In genomic region chr2:240600451-240600961, GRCh38 we compare ENCODE assay signal across 17 cellular contexts. TPM values are rescaled to one million over a fixed set of nuclear protein-coding genes. Genes with fewer than 3 reads are reported as not detected.
DNase-seq lines count a peak whose midpoint lies in the region; ATAC-seq and TF ChIP-seq lines count a peak whose summit lies in the region.
"Had no signal": no experiment of that assay in that cellular context is flagged by ENCODE, and none has a peak within 500 bp of the region (broad histone marks: within the 10 kb centered on the region; RNA-seq: fewer than 3 reads in every experiment).

No MANE protein-coding gene starts in this region.

- no peak for ATAC-seq in effector memory CD8-positive, alpha-beta T cell (replicated peaks)
- ATAC-seq: activated T-cell treated with anti-CD3 and anti-CD28 coated beads, Interleukin-2, amount 50 U/mL, for 72 hours; GM23338 had no signal

- no peaks in the 10 kb centered on the region for H3K9me3 Mint-ChIP-seq in activated naive CD4-positive, alpha-beta T cell treated with anti-CD3 and anti-CD28 coated beads, Interleukin-2, amount 10 ng/mL, durations not matched to agents 7 days and 5 days
- H3K9me3 Mint-ChIP-seq in effector memory CD8-positive, alpha-beta T cell, result no peaks in the 10 kb centered on the region
- no peaks in the 10 kb centered on the region for H3K9me3 Mint-ChIP-seq in activated CD4-positive, alpha-beta memory T cell treated with anti-CD3 and anti-CD28 coated beads, Interleukin-2, amount 10 ng/mL, durations not matched to agents 7 days and 5 days
- H3K9me3 Mint-ChIP-seq: activated T-cell treated with anti-CD3 and anti-CD28 coated beads, Interleukin-2, amount 50 U/mL, for 72 hours; GM23338; nephron had no signal

- no peak overlapping the region for H3K4me3 Mint-ChIP-seq in activated naive CD4-positive, alpha-beta T cell treated with anti-CD3 and anti-CD28 coated beads, Interleukin-2, amount 10 ng/mL, durations not matched to agents 7 days and 5 days
- no peak overlapping the region for H3K4me3 Mint-ChIP-seq in effector memory CD8-positive, alpha-beta T cell
- no peak overlapping the region for H3K4me3 Mint-ChIP-seq in activated CD4-positive, alpha-beta memory T cell treated with anti-CD3 and anti-CD28 coated beads, Interleukin-2, amount 10 ng/mL, durations not matched to agents 7 days and 5 days
- H3K4me3 Mint-ChIP-seq: activated T-cell treated with anti-CD3 and anti-CD28 coated beads, Interleukin-2, amount 50 U/mL, for 72 hours; GM23338; nephron had no signal

- CTCF ChIA-PET in activated naive CD4-positive, alpha-beta T cell treated with anti-CD3 and anti-CD28 coated beads, Interleukin-2, amount 10 ng/mL, durations not matched to agents 7 days and 5 days (lab: Charles Lee), result interaction anchor here (1.3 kb wide), 1 partner anchor 11 kb away, joined by 3 read pairs; no protein-coding TSS in a partner anchor
- CTCF ChIA-PET in activated CD4-positive, alpha-beta memory T cell treated with anti-CD3 and anti-CD28 coated beads, Interleukin-2, amount 10 ng/mL, durations not matched to agents 7 days and 5 days (lab: Charles Lee), result no interaction called here

- peaks cover 6% of the 10 kb centered on the region for H3K36me3 Mint-ChIP-seq in activated naive CD4-positive, alpha-beta T cell treated with anti-CD3 and anti-CD28 coated beads, Interleukin-2, amount 10 ng/mL, durations not matched to agents 7 days and 5 days
- peaks cover 10% of the 10 kb centered on the region for H3K36me3 Mint-ChIP-seq in effector memory CD8-positive, alpha-beta T cell (ENCODE audit: insufficient read depth)
- H3K36me3 Mint-ChIP-seq in activated CD4-positive, alpha-beta memory T cell treated with anti-CD3 and anti-CD28 coated beads, Interleukin-2, amount 10 ng/mL, durations not matched to agents 7 days and 5 days (ENCODE audit: low read depth), result peaks cover 5% of the 10 kb centered on the region

- peak overlapping the region in 4 of 8 donors; percentile 50 to 71 (median 69) for H3K27ac ChIP-seq in spleen
- H3K27ac ChIP-seq: vagina had no signal

- H3K9me3 ChIP-seq in spleen, result no peaks in the 10 kb centered on the region
- H3K9me3 ChIP-seq: vagina had no signal

- H3K4me1 ChIP-seq in spleen, result peaks cover 0 to 35% (median 10%) of the 10 kb centered on the region in 6 donors
- H3K4me1 ChIP-seq: vagina had no signal

- peak; percentile 17 for DNase-seq in activated naive CD4-positive, alpha-beta T cell treated with anti-CD3 and anti-CD28 coated beads, Interleukin-2, amount 10 ng/mL, durations not matched to agents 7 days and 5 days
- no peak for DNase-seq in activated naive CD4-positive, alpha-beta T cell treated with Interleukin-2 at 50 U/mL for 16 hours
- DNase-seq in effector memory CD8-positive, alpha-beta T cell, result no peak
- DNase-seq in spleen (peak; percentile 63), AG08396 (ENCODE audit: low spot score) (no peak)
- no peak for DNase-seq in activated CD4-positive, alpha-beta memory T cell treated with anti-CD3 and anti-CD28 coated beads, Interleukin-2, amount 10 ng/mL, durations not matched to agents 7 days and 5 days
- DNase-seq: activated CD4-positive, alpha-beta T cell treated with anti-CD3 and anti-CD28 coated beads, Interleukin-2, amount 50 U/mL, for 1 hour; activated T-cell treated with anti-CD3 and anti-CD28 coated beads, Interleukin-2, amount 50 U/mL, for 72 hours; erythroblast; foreskin melanocyte; KBM-7; midbrain; NCI-H1694 treated with DMSO at 0.1 percent for 48 hours; small intestine had no signal

- no peaks in the 10 kb centered on the region for H3K27me3 Mint-ChIP-seq in activated naive CD4-positive, alpha-beta T cell treated with anti-CD3 and anti-CD28 coated beads, Interleukin-2, amount 10 ng/mL, durations not matched to agents 7 days and 5 days
- H3K27me3 Mint-ChIP-seq in effector memory CD8-positive, alpha-beta T cell, result no peaks in the 10 kb centered on the region
- H3K27me3 Mint-ChIP-seq in activated CD4-positive, alpha-beta memory T cell treated with anti-CD3 and anti-CD28 coated beads, Interleukin-2, amount 10 ng/mL, durations not matched to agents 7 days and 5 days, result no peaks in the 10 kb centered on the region

- POLR2A ChIA-PET in activated CD4-positive, alpha-beta memory T cell treated with anti-CD3 and anti-CD28 coated beads, Interleukin-2, amount 10 ng/mL, durations not matched to agents 7 days and 5 days (lab: Charles Lee), result no interaction called here

- no peak overlapping the region for H3K27ac Mint-ChIP-seq in activated naive CD4-positive, alpha-beta T cell treated with anti-CD3 and anti-CD28 coated beads, Interleukin-2, amount 10 ng/mL, durations not matched to agents 7 days and 5 days
- peak overlapping the region; percentile 38 to 62 for H3K27ac Mint-ChIP-seq in effector memory CD8-positive, alpha-beta T cell
- H3K27ac Mint-ChIP-seq in activated CD4-positive, alpha-beta memory T cell treated with anti-CD3 and anti-CD28 coated beads, Interleukin-2, amount 10 ng/mL, durations not matched to agents 7 days and 5 days, result no peak overlapping the region
- H3K27ac Mint-ChIP-seq: activated T-cell treated with anti-CD3 and anti-CD28 coated beads, Interleukin-2, amount 50 U/mL, for 72 hours; GM23338; nephron had no signal

- no peaks in the 10 kb centered on the region for H3K27me3 ChIP-seq in spleen (replicated peaks in 1 of 7)
- H3K27me3 ChIP-seq: vagina had no signal

- WGBS in spleen, 5 donors, result 93 to 97% (median 94%) methylated on average over 11 to 16 of the region's 16 CpGs

- no peak for TF ChIP-seq POLR2A in spleen (IDR thresholded peaks at IDR 0.05)

- no peak overlapping the region for H3K4me3 ChIP-seq in spleen
- H3K4me3 ChIP-seq: GM23338, vagina had no signal

- H3K36me3 ChIP-seq in spleen, result peaks cover 0 to 79% (median 50%) of the 10 kb centered on the region in 6 donors

- peaks cover 3% of the 10 kb centered on the region for H3K4me1 Mint-ChIP-seq in activated naive CD4-positive, alpha-beta T cell treated with anti-CD3 and anti-CD28 coated beads, Interleukin-2, amount 10 ng/mL, durations not matched to agents 7 days and 5 days
- H3K4me1 Mint-ChIP-seq in effector memory CD8-positive, alpha-beta T cell (ENCODE audit: low read depth in 2 of 2), result peaks cover 0 to 6% of the 10 kb centered on the region in 2 donors
- H3K4me1 Mint-ChIP-seq in activated CD4-positive, alpha-beta memory T cell treated with anti-CD3 and anti-CD28 coated beads, Interleukin-2, amount 10 ng/mL, durations not matched to agents 7 days and 5 days, result no peaks in the 10 kb centered on the region
- H3K4me1 Mint-ChIP-seq: GM23338 had no signal

- no peak for TF ChIP-seq CTCF in spleen (IDR thresholded peaks at IDR 0.05 in 8 of 11, conservative IDR thresholded peaks at IDR 0.05 in 3 of 11)

- intact Hi-C loops in spleen (cut with DNase I; ENCODE audit: low total_unique reads), result no loop called here

RNA-seq across cellular contexts. Expression of gene CAPN10, which starts 14.0 kb away (rescaled TPM):
- total RNA-seq in spleen, result 10 to 100 TPM; 43.0 to 82.6 (median 59.4) TPM
- 10 to 100 TPM; 34.7 to 83.1 (median 66.1) TPM for polyA plus RNA-seq in spleen
- 10 to 100 TPM; 52.3 to 53.1 TPM for total RNA-seq in activated CD4-positive, alpha-beta memory T cell treated with anti-CD3 and anti-CD28 coated beads, Interleukin-2, amount 10 ng/mL, durations not matched to agents 7 days and 5 days

RNA-seq across cellular contexts. Expression of gene GPR35, which starts 24.8 kb away (rescaled TPM):
- total RNA-seq in spleen, result 10 to 100 TPM; 10.3 to 25.3 (median 18.7) TPM
- 10 to 100 TPM in 2 of 3 donors, 1 to 10 TPM in 1; 7.4 to 19.1 (median 17.8) TPM for polyA plus RNA-seq in spleen
- 1 to 10 TPM; 5.2 to 5.7 TPM for total RNA-seq in activated CD4-positive, alpha-beta memory T cell treated with anti-CD3 and anti-CD28 coated beads, Interleukin-2, amount 10 ng/mL, durations not matched to agents 7 days and 5 days
- total RNA-seq: GM23338 had no signal
- polyA plus RNA-seq: GM23338 had no signal

RNA-seq across cellular contexts. Expression of gene RNPEPL1, which starts 32.2 kb away (rescaled TPM):
- total RNA-seq in spleen, result 100 to 1,000 TPM in 2 of 7 donors, 10 to 100 TPM in 5; 57.2 to 116 (median 73.0) TPM
- 100 to 1,000 TPM in 2 of 3 donors, 10 to 100 TPM in 1; 79.8 to 165 (median 107) TPM for polyA plus RNA-seq in spleen
- 100 to 1,000 TPM; 135 to 144 TPM for total RNA-seq in activated CD4-positive, alpha-beta memory T cell treated with anti-CD3 and anti-CD28 coated beads, Interleukin-2, amount 10 ng/mL, durations not matched to agents 7 days and 5 days

RNA-seq across cellular contexts. Expression of gene DUSP28, which starts 40.3 kb away (rescaled TPM):
- 10 to 100 TPM in 1 of 7 donors, 1 to 10 TPM in 6; 5.9 to 13.6 (median 7.1) TPM for total RNA-seq in spleen
- 1 to 10 TPM; 6.5 to 9.0 (median 7.9) TPM for polyA plus RNA-seq in spleen
- total RNA-seq in activated CD4-positive, alpha-beta memory T cell treated with anti-CD3 and anti-CD28 coated beads, Interleukin-2, amount 10 ng/mL, durations not matched to agents 7 days and 5 days, result 1 to 10 TPM; 7.9 to 9.3 TPM

RNA-seq across cellular contexts. Expression of gene ANKMY1, which starts 42.7 kb away (rescaled TPM):
- total RNA-seq in spleen, result 10 to 100 TPM; 26.5 to 45.5 (median 30.1) TPM
- polyA plus RNA-seq in spleen, result 10 to 100 TPM in 1 of 3 donors, 1 to 10 TPM in 2; 7.6 to 11.4 (median 8.1) TPM
- total RNA-seq in activated CD4-positive, alpha-beta memory T cell treated with anti-CD3 and anti-CD28 coated beads, Interleukin-2, amount 10 ng/mL, durations not matched to agents 7 days and 5 days, result 10 to 100 TPM; 28.2 to 31.5 TPM

Comparison
In these comparisons a context has a peak if more than half of its experiments do, and no peak if none do; other contexts are left out.
1. DNase-seq: peak in activated naive CD4-positive, alpha-beta T cell treated with anti-CD3 and anti-CD28 coated beads, Interleukin-2, amount 10 ng/mL, durations not matched to agents 7 days and 5 days (single experiment) and spleen (single experiment); none in activated naive CD4-positive, alpha-beta T cell treated with Interleukin-2 at 50 U/mL for 16 hours (single experiment), effector memory CD8-positive, alpha-beta T cell (0 of 3), AG08396 (single experiment) and activated CD4-positive, alpha-beta memory T cell treated with anti-CD3 and anti-CD28 coated beads, Interleukin-2, amount 10 ng/mL, durations not matched to agents 7 days and 5 days (single experiment).
2. H3K27ac Mint-ChIP-seq: peak in effector memory CD8-positive, alpha-beta T cell (2 of 2); none in activated naive CD4-positive, alpha-beta T cell treated with anti-CD3 and anti-CD28 coated beads, Interleukin-2, amount 10 ng/mL, durations not matched to agents 7 days and 5 days (single experiment) and activated CD4-positive, alpha-beta memory T cell treated with anti-CD3 and anti-CD28 coated beads, Interleukin-2, amount 10 ng/mL, durations not matched to agents 7 days and 5 days (single experiment).